Comparison of ENCODE assay signal across 25 cellular contexts in the genomic region with DNA sequence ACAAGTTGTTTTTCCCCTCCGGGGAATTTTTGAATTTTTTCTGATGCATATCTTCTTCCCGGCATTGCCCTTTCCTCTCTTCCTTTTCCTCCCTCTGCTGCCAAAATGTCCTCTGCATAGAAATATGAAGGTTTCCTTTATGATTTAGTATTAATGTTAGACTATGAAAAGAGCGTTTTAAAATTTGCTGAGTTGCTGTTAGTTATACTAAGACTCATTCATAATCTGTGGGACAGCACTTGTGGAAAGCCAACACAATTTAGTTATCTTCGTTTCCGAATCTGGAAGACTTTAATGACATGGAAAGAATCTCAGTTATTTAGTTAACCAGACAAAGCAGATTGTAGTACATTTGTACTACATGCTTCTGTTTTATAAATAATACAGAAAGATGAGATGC. TPM values are rescaled to one million over a fixed set of nuclear protein-coding genes. Genes with fewer than 3 reads are reported as not detected.
"Had no signal": no experiment of that assay in that cellular context is flagged by ENCODE, and none has a peak within 500 bp of the region (broad histone marks: within the 10 kb centered on the region; RNA-seq: fewer than 3 reads in every experiment).

No MANE protein-coding gene starts in this region.

- H3K27ac Mint-ChIP-seq: mesothelial cell of epicardium had no signal

- H3K4me1 ChIP-seq: esophagus muscularis mucosa, foreskin keratinocyte, gastroesophageal sphincter, heart right ventricle, left lung, lower lobe of right lung had no signal

- H3K36me3 Mint-ChIP-seq: mesothelial cell of epicardium had no signal

- H3K4me3 Mint-ChIP-seq: mesothelial cell of epicardium had no signal

- H3K36me3 ChIP-seq: esophagus muscularis mucosa, gastroesophageal sphincter, heart right ventricle, left lung, lower lobe of right lung had no signal

- H3K9me3 ChIP-seq: esophagus muscularis mucosa, gastroesophageal sphincter, heart right ventricle, left lung, lower lobe of right lung, mucosa of descending colon had no signal

- H3K27me3 ChIP-seq: esophagus muscularis mucosa, gastroesophageal sphincter, left lung had no signal

- H3K27ac ChIP-seq: coronary artery, dorsolateral prefrontal cortex, esophagus muscularis mucosa, foreskin keratinocyte, gastroesophageal sphincter, heart right ventricle, left lung, lower lobe of right lung had no signal

- FAIRE-seq: colon, endothelial cell of umbilical vein, keratinocyte had no signal

- DNase-seq: dermis blood vessel endothelial cell; dorsolateral prefrontal cortex; effector CD4-positive, alpha-beta T cell; effector memory CD4-positive, alpha-beta T cell; foreskin keratinocyte; glutamatergic neuron; head of caudate nucleus; heart right ventricle; hippocampal formation; left cardiac atrium; left lung; left ventricle myocardium superior; lower lobe of right lung; mesenchymal stem cell; mucosa of descending colon had no signal

- H3K4me3 ChIP-seq: coronary artery, dorsolateral prefrontal cortex, esophagus muscularis mucosa, gastroesophageal sphincter, heart right ventricle, left lung, lower lobe of right lung, mucosa of descending colon had no signal

- ATAC-seq: foreskin keratinocyte, gastroesophageal sphincter, heart right ventricle, left cardiac atrium, left lung, left ventricle myocardium superior, lower lobe of right lung, mucosa of descending colon had no signal

RNA-seq across cellular contexts. Expression of gene POU6F2, which starts 25.0 kb away (rescaled TPM):
- total RNA-seq: dermis blood vessel endothelial cell, epithelial cell of proximal tubule, esophagus muscularis mucosa, foreskin keratinocyte, left ventricle myocardium superior, lower lobe of right lung, lung microvascular endothelial cell had no signal
- polyA plus RNA-seq: endothelial cell of umbilical vein, fibroblast of lung, foreskin keratinocyte, keratinocyte had no signal
